Comparison of ENCODE assay signal across 1 cellular context in the genomic region with DNA sequence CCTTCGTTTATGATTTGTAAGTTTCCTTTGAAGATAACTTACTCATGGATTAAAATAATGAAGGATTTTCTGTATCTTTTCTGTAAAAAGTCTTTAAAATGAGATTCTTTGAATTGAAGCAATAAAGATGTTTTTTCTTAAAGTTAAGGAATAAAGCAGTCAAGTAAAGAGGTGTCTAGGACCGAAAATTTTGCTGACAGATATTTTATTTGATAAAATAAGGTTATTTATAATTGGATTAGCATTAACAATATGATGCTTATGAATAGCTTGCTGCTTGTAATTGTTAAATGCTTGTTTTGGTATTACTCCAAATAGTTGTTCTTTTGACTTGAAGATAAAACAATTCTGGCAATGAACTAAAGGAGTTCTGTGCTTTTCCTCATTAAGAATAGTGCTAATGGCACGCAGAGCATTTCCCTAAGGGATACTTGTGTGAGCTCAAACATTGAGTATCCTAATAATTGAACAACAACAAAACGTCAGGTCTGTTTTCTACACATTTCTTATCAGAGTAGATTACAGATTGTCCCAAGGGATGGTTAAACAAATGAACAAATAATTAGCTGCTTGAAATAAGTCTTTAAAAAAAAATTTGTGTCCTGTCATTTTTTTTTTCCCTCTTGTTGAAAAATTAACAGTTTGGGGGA.
TF ChIP-seq lines count a peak whose summit lies in the region.

No MANE protein-coding gene starts in this region.

TF ChIP-seq in K562, 482 proteins besides CTCF, POLR2A, EP300 and RAD21:
- TF ChIP-seq MAFF (IDR thresholded peaks at IDR 0.05; ENCODE audit: low read length) (0 out of 2 replicates have a peak, but pooled peaks have one; percentile 15), MEIS2 (IDR thresholded peaks at IDR 0.05; ENCODE audit: partially characterized antibody) (no peak), C11orf30 (IDR thresholded peaks at IDR 0.05; ENCODE audit: low read depth) (peak; percentile 68), ZNF316 (IDR thresholded peaks at IDR 0.05) (peak; percentile 77), MYBL2 (IDR thresholded peaks at IDR 0.05; ENCODE audit: low read depth) (no peak), MYBL2 (CRISPR knock-in tag; IDR thresholded peaks at IDR 0.05; ENCODE audit: borderline replicate concordance) (no peak)
- TF ChIP-seq, protein P1, sequence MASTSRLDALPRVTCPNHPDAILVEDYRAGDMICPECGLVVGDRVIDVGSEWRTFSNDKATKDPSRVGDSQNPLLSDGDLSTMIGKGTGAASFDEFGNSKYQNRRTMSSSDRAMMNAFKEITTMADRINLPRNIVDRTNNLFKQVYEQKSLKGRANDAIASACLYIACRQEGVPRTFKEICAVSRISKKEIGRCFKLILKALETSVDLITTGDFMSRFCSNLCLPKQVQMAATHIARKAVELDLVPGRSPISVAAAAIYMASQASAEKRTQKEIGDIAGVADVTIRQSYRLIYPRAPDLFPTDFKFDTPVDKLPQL (IDR thresholded peaks at IDR 0.05; ENCODE audit: extremely low read depth, insufficient read length): no peak
